In the genomic region with DNA sequence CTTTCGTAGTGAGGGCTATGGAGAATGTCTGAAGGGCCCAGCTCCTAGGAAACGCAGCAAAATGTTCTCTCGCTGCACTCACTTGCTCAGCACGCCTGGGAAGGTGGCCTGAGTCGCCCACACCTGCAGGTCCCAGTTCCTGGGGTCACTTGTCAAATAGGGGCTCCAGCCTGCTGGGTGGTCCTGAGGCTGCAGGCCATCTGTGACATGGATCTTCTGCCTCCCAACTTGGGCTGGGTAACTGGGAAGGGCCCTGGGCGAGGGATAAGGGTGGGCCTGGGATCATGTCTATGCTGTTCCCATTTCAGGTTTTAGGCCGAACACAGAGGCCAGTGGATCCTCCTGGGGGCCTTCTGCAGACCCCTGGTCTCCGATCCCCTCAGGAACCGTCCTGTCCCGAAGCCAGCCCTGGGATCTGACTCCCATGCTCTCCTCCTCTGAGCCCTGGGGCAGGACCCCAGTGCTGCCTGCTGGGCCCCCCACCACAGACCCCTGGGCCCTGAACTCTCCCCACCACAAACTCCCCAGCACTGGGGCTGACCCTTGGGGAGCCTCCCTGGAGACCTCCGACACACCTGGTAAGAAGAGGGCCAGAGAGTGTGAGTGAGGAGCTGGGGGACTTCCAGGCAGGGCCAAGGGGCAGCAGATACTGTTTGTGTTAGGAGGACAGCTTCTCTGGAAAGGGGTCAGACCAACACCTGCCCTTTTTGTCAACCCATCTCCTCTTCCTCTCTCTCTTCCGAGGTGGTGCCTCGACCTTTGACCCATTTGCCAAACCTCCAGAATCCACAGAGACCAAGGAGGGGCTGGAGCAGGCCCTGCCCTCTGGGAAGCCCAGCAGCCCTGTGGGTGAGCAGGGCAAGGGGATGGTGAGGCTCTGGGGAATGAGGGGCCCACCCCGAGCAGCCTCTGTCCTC, we compare ENCODE assay signal across 10 cellular contexts. TPM values are rescaled to one million over a fixed set of nuclear protein-coding genes. Genes with fewer than 3 reads are reported as not detected.
DNase-seq lines count a peak whose midpoint lies in the region; ATAC-seq and TF ChIP-seq lines count a peak whose summit lies in the region.
"Had no signal": no experiment of that assay in that cellular context is flagged by ENCODE, and none has a peak within 500 bp of the region (broad histone marks: within the 10 kb centered on the region; RNA-seq: fewer than 3 reads in every experiment).

No MANE protein-coding gene starts in this region.

- H3K79me2 ChIP-seq in ACC112 (ENCODE audit: control insufficient read depth, insufficient read depth, low read length, unreplicated experiment) = no peaks in the 10 kb centered on the region
- H3K79me2 ChIP-seq in KMS-11 (ENCODE audit: insufficient read depth, low read depth) = no peaks in the 10 kb centered on the region
- peaks cover 53% of the 10 kb centered on the region for H3K79me2 ChIP-seq in mammary epithelial cell (ENCODE audit: insufficient read depth, low read length)
- H3K79me2 ChIP-seq in neural cell (replicated peaks; ENCODE audit: insufficient read depth, low read length) = no peaks in the 10 kb centered on the region

- H3K27ac ChIP-seq in ACC112 (ENCODE audit: low read depth, low read length) (no peak overlapping the region), KMS-11 (no peak overlapping the region), mammary epithelial cell (ENCODE audit: insufficient read depth, low read depth, low read length) (no peak overlapping the region), neural cell (ENCODE audit: low read length) (no peak overlapping the region)

- peak overlapping the region; percentile 71; the same call in 1 of the 2 replicates for H3K4me2 ChIP-seq in KMS-11
- peak overlapping the region; percentile 71 for H3K4me2 ChIP-seq in mammary epithelial cell (ENCODE audit: insufficient read depth, low read depth, low read length)
- no peak overlapping the region for H3K4me2 ChIP-seq in neural cell (ENCODE audit: low read length)

- H2AFZ ChIP-seq in ACC112 (ENCODE audit: low read length, unreplicated experiment) (no peak overlapping the region), KMS-11 (ENCODE audit: low read depth) (no peak overlapping the region; the same call in 1 of the 2 replicates), mammary epithelial cell (ENCODE audit: low read depth, low read length) (no peak overlapping the region), neural cell (ENCODE audit: low read depth, low read length) (no peak overlapping the region)

- in situ Hi-C loops in mammary epithelial cell (cut with MboI; ENCODE audit: low sequenced_read_pairs in 2 of 2) = loop anchor here (10.0 kb wide), 2 partner anchors 154 to 304 kb away; no protein-coding TSS in a partner anchor

- intact Hi-C loops in mammary epithelial cell (cut with micrococcal nuclease) = loop anchor here (1.0 kb wide), 2 partner anchors 21 to 58 kb away; no protein-coding TSS in a partner anchor
- intact Hi-C loops in left cardiac atrium (cut with DNase I) = loop anchor here (10.0 kb wide), 3 partner anchors 56 to 414 kb away; no protein-coding TSS in a partner anchor

- no TSS peak for BruUV-seq in mammary epithelial cell (replicated peaks; lab: Mats Ljungman, UMichigan)

- ATAC-seq in GM21717 (IDR thresholded peaks at IDR 0.05; ENCODE audit: unreplicated experiment) (no peak), HG02571 (IDR thresholded peaks at IDR 0.05; ENCODE audit: unreplicated experiment) (no peak), GM19023 (IDR thresholded peaks at IDR 0.05; ENCODE audit: unreplicated experiment) (no peak), left cardiac atrium (no peak)

- H3K4me1 ChIP-seq in ACC112 (ENCODE audit: control insufficient read depth, insufficient read depth, low read length, unreplicated experiment) (peaks cover 15% of the 10 kb centered on the region), KMS-11 (ENCODE audit: low read depth, poor library complexity, severe bottlenecking) (peaks cover 5% of the 10 kb centered on the region), mammary epithelial cell (ENCODE audit: insufficient read depth, low read length) (peaks cover 73% of the 10 kb centered on the region)

- DNase-seq in mammary epithelial cell (no peak), left cardiac atrium (no peak)

- H4K20me1 ChIP-seq in KMS-11 (ENCODE audit: insufficient read depth) (no peaks in the 10 kb centered on the region), mammary epithelial cell (ENCODE audit: insufficient read depth, low read length) (no peaks in the 10 kb centered on the region), neural cell (ENCODE audit: insufficient read depth) (no peaks in the 10 kb centered on the region)

- TF ChIP-seq CTCF in KMS-11 (conservative IDR thresholded peaks at IDR 0.05; ENCODE audit: low read depth, low read length) (no peak), mammary epithelial cell (conservative IDR thresholded peaks at IDR 0.05 in 1 of 2, IDR thresholded peaks at IDR 0.05 in 1 of 2; ENCODE audit: extremely low read depth in 1 of 2, insufficient read depth in 1 of 2, low read depth in 1 of 2, low read length in 2 of 2) (no peak), neural cell (IDR thresholded peaks at IDR 0.05; ENCODE audit: poor library complexity, severe bottlenecking) (no peak)

- no peaks in the 10 kb centered on the region for H3K9me2 ChIP-seq in neural cell (ENCODE audit: insufficient read depth, low read length)

- H3K9ac ChIP-seq in KMS-11 (no peak overlapping the region), mammary epithelial cell (ENCODE audit: insufficient read depth, low read length) (no peak overlapping the region), neural cell (ENCODE audit: low read length) (no peak overlapping the region)

- TF ChIP-seq EP300 in neural cell (conservative IDR thresholded peaks at IDR 0.05; ENCODE audit: poor library complexity, severe bottlenecking) = no peak

- WGBS in mammary epithelial cell (ENCODE audit: low coverage, missing lambda C conversion rate) = 58% methylated on average over 10 of the region's 14 CpGs

- H3K36me3 ChIP-seq in ACC112 (ENCODE audit: insufficient read depth, low read length) (no peaks in the 10 kb centered on the region), KMS-11 (ENCODE audit: insufficient read depth) (no peaks in the 10 kb centered on the region), mammary epithelial cell (ENCODE audit: insufficient read depth, low read length) (peaks cover 37% of the 10 kb centered on the region), neural cell (ENCODE audit: insufficient read depth, low read length) (no peaks in the 10 kb centered on the region)
- H3K36me3 ChIP-seq: left lung, right lobe of liver had no signal

- no peaks in the 10 kb centered on the region for H3F3A ChIP-seq in neural cell (ENCODE audit: insufficient read depth, low read length, poor library complexity, severe bottlenecking)

- H3K4me3 ChIP-seq in ACC112 (ENCODE audit: low read depth, low read length) (peak overlapping the region; percentile 80; the same call in 1 of the 2 replicates), KMS-11 (IDR thresholded peaks at IDR 0.05; ENCODE audit: insufficient read depth, low read depth, low read length) (no peak overlapping the region), mammary epithelial cell (replicated peaks in 1 of 3; ENCODE audit: insufficient read depth in 1 of 3, low read depth in 2 of 3, low read length in 3 of 3) (no peak overlapping the region), neural cell (ENCODE audit: low read length) (peak overlapping the region; percentile 70)

- CTCF ChIA-PET in mammary epithelial cell (lab: Charles Lee; ENCODE audit: low non-redundant PET) = no interaction called here

- no peak for TF ChIP-seq RAD21 in neural cell (conservative IDR thresholded peaks at IDR 0.05)

- dilution Hi-C loops in mammary epithelial cell (cut with HindIII; ENCODE audit: low sequenced_read_pairs) = no loop called here

- H3K9me3 ChIP-seq in mammary epithelial cell (replicated peaks; ENCODE audit: insufficient read depth, low read length) (no peaks in the 10 kb centered on the region), neural cell (ENCODE audit: low read length) (no peaks in the 10 kb centered on the region)
- H3K9me3 ChIP-seq: left lung, right lobe of liver had no signal

- H3K27me3 ChIP-seq in ACC112 (ENCODE audit: insufficient read depth, low read length) (no peaks in the 10 kb centered on the region), KMS-11 (ENCODE audit: insufficient read depth, low read depth) (peaks cover 30% of the 10 kb centered on the region; the same call in 1 of the 2 replicates), mammary epithelial cell (ENCODE audit: insufficient read depth, low read length) (no peaks in the 10 kb centered on the region), neural cell (ENCODE audit: insufficient read depth, low read depth, low read length) (no peaks in the 10 kb centered on the region)
- H3K27me3 ChIP-seq: left lung, right lobe of liver had no signal

RNA-seq across cellular contexts. Expression of gene SPATA20, which starts 6.2 kb away (rescaled TPM):
- total RNA-seq in mammary epithelial cell (10 to 100 TPM; 65.6 to 79.9 TPM), left cardiac atrium (10 to 100 TPM; 41.0 to 41.1 TPM)
- polyA plus RNA-seq in mammary epithelial cell (28.9 TPM), neural cell (48.1 and 53.5 TPM in 2 replicates)
- polyA minus RNA-seq in mammary epithelial cell (24.6 TPM), neural cell (21.6 and 24.1 TPM in 2 replicates)

RNA-seq across cellular contexts. Expression of gene EPN3, which starts 8.2 kb away (rescaled TPM):
- 10 to 100 TPM; 12.2 to 70.7 TPM for total RNA-seq in mammary epithelial cell
- 101 TPM for polyA plus RNA-seq in mammary epithelial cell
- polyA minus RNA-seq in mammary epithelial cell = 151 TPM
- polyA plus RNA-seq in neural cell = not detected in 2 replicates
- polyA minus RNA-seq in neural cell = 0.81 and 0.97 TPM in 2 replicates
- total RNA-seq in left cardiac atrium = 10 to 100 TPM in 1 of 2 donors, 1 to 10 TPM in 1; 7.0 to 16.1 TPM

RNA-seq across cellular contexts. Expression of gene CACNA1G, which starts 19.8 kb away (rescaled TPM):
- total RNA-seq in mammary epithelial cell = under 1 TPM in 1 of 2 donors, not detected in 1; 0.09 TPM
- 0.03 TPM for polyA plus RNA-seq in mammary epithelial cell
- not detected for polyA minus RNA-seq in mammary epithelial cell
- 10.9 and 11.0 TPM in 2 replicates for polyA plus RNA-seq in neural cell
- 24.1 and 28.0 TPM in 2 replicates for polyA minus RNA-seq in neural cell
- total RNA-seq in left cardiac atrium = 1 to 10 TPM; 5.7 to 6.9 TPM
- total RNA-seq: right lobe of liver had no signal

RNA-seq across cellular contexts. Expression of gene MYCBPAP, which starts 32.5 kb away (rescaled TPM):
- total RNA-seq in mammary epithelial cell = 1 to 10 TPM in 1 of 2 donors, under 1 TPM in 1; 0.50 to 9.6 TPM
- polyA plus RNA-seq in mammary epithelial cell = 4.5 TPM
- polyA minus RNA-seq in mammary epithelial cell = not detected
- 0.34 and 0.35 TPM in 2 replicates for polyA plus RNA-seq in neural cell
- polyA minus RNA-seq in neural cell = not detected in 2 replicates
- under 1 TPM; 0.39 to 0.59 TPM for total RNA-seq in left cardiac atrium

Comparison
In these comparisons a context has a peak if more than half of its experiments do, and no peak if none do; other contexts are left out.
1. H3K4me3 ChIP-seq: peak in ACC112 (single experiment) and neural cell (single experiment); none in KMS-11 (single experiment) and mammary epithelial cell (0 of 3).
2. RNA of gene CACNA1G, which starts 19.8 kb away (total RNA-seq): 5.7 to 6.9 TPM in left cardiac atrium; 0.09 TPM in mammary epithelial cell; every median in the first group is over 4 times any median in the second.